ENCODE assay signal across 6 cellular contexts in genomic region chr5:180402716-180403115, GRCh38.
"Had no signal": no experiment of that assay in that cellular context is flagged by ENCODE, and none has a peak within 500 bp of the region (broad histone marks: within the 10 kb centered on the region; RNA-seq: fewer than 3 reads in every experiment).

No MANE protein-coding gene starts in this region.

- H3K4me3 Mint-ChIP-seq: GM23338, IgD-negative memory B cell had no signal

- H3K4me1 Mint-ChIP-seq: GM23338, H9 had no signal

- ATAC-seq: GM23338, HepG2 had no signal

- DNase-seq: H9, HCEC 1CT, KBM-7 had no signal
